In genomic region chr1:2229921-2230700, GRCh38 we compare ENCODE assay signal across 9 cellular contexts. TPM values are rescaled to one million over a fixed set of nuclear protein-coding genes. Genes with fewer than 3 reads are reported as not detected.
DNase-seq lines count a peak whose midpoint lies in the region; ATAC-seq, FAIRE-seq and TF ChIP-seq lines count a peak whose summit lies in the region.
"Had no signal": no experiment of that assay in that cellular context is flagged by ENCODE, and none has a peak within 500 bp of the region (broad histone marks: within the 10 kb centered on the region; RNA-seq: fewer than 3 reads in every experiment).

No MANE protein-coding gene starts in this region.

- peak overlapping the region; percentile 96 for H3K27ac Mint-ChIP-seq in activated CD8-positive, alpha-beta T cell treated with anti-CD3 and anti-CD28 coated beads, Interleukin-2, amount 10 ng/mL, durations not matched to agents 7 days and 5 days

- ATAC-seq in activated CD8-positive, alpha-beta T cell treated with anti-CD3 and anti-CD28 coated beads, Interleukin-2, amount 10 ng/mL, durations not matched to agents 7 days and 5 days = no peak
- ATAC-seq in pancreas = no peak
- no peak for ATAC-seq in HG03342 (IDR thresholded peaks at IDR 0.05; ENCODE audit: unreplicated experiment)
- no peak for ATAC-seq in HG02588 (IDR thresholded peaks at IDR 0.05; ENCODE audit: unreplicated experiment)
- no peak for ATAC-seq in GM21367 (IDR thresholded peaks at IDR 0.05; ENCODE audit: unreplicated experiment)

- no peak for FAIRE-seq in pancreas (lab: Jason Lieb, UNC)
- FAIRE-seq: A204.1 had no signal

- H3K27me3 ChIP-seq in pancreas = no peaks in the 10 kb centered on the region

- peaks cover 22% of the 10 kb centered on the region for H3K36me3 Mint-ChIP-seq in activated CD8-positive, alpha-beta T cell treated with anti-CD3 and anti-CD28 coated beads, Interleukin-2, amount 10 ng/mL, durations not matched to agents 7 days and 5 days (ENCODE audit: low read depth)

- no peaks in the 10 kb centered on the region for H3K9me3 Mint-ChIP-seq in activated CD8-positive, alpha-beta T cell treated with anti-CD3 and anti-CD28 coated beads, Interleukin-2, amount 10 ng/mL, durations not matched to agents 7 days and 5 days (ENCODE audit: insufficient read depth)

- peaks cover 11 to 42% (median 30%) of the 10 kb centered on the region in 3 donors for H3K4me1 ChIP-seq in pancreas

- 55 to 61% methylated on average over 28 to 32 of the region's 32 CpGs for WGBS in pancreas, 2 donors

- no peaks in the 10 kb centered on the region for H3K36me3 ChIP-seq in pancreas

- POLR2A ChIA-PET in activated CD8-positive, alpha-beta T cell treated with anti-CD3 and anti-CD28 coated beads, Interleukin-2, amount 10 ng/mL, durations not matched to agents 7 days and 5 days (lab: Charles Lee) = interaction anchor here (1.0 to 5.3 kb wide), 8 partner anchors 25 to 152 kb away, joined by 3 to 36 read pairs (median 4); no protein-coding TSS in a partner anchor

- H3K9me3 ChIP-seq in pancreas = no peaks in the 10 kb centered on the region

- peak; percentile 70 for DNase-seq in DMS 273 (lab: John Stamatoyannopoulos, UW; ENCODE audit: unreplicated experiment)
- DNase-seq in DMS 273 treated with DMSO at 0.1 percent for 48 hours (lab: John Stamatoyannopoulos, UW) = no peak
- no peak for DNase-seq in activated CD8-positive, alpha-beta T cell treated with anti-CD3 and anti-CD28 coated beads, Interleukin-2, amount 10 ng/mL, durations not matched to agents 7 days and 5 days
- peak; percentile 33 for DNase-seq in glomerular visceral epithelial cell (ENCODE audit: extremely low spot score)
- peak in 5 of 6 donors; percentile 24 to 82 (median 55) for DNase-seq in pancreas

- intact Hi-C loops in pancreas (cut with DNase I) = loop anchor here in 1 of 3 donors (10.0 kb wide), 1 partner anchor 75 kb away; no protein-coding TSS in a partner anchor

- no peak for TF ChIP-seq CTCF in pancreas (IDR thresholded peaks at IDR 0.05)

- peaks cover 55% of the 10 kb centered on the region for H3K4me1 Mint-ChIP-seq in activated CD8-positive, alpha-beta T cell treated with anti-CD3 and anti-CD28 coated beads, Interleukin-2, amount 10 ng/mL, durations not matched to agents 7 days and 5 days (ENCODE audit: low read depth)

- peak overlapping the region; percentile 95 for H3K4me3 Mint-ChIP-seq in activated CD8-positive, alpha-beta T cell treated with anti-CD3 and anti-CD28 coated beads, Interleukin-2, amount 10 ng/mL, durations not matched to agents 7 days and 5 days

- H3K4me3 ChIP-seq in pancreas = peak overlapping the region; percentile 31 to 64 (median 48)

- CTCF ChIA-PET in activated CD8-positive, alpha-beta T cell treated with anti-CD3 and anti-CD28 coated beads, Interleukin-2, amount 10 ng/mL, durations not matched to agents 7 days and 5 days (lab: Charles Lee) = interaction anchor here (1.2 to 6.4 kb wide), 6 partner anchors 30 to 154 kb away, joined by 4 to 32 read pairs (median 8); partner anchors contain the start of gene FAAP20

- peak overlapping the region; percentile 9 to 63 (median 47) for H3K27ac ChIP-seq in pancreas

- peaks cover 3% of the 10 kb centered on the region for H3K27me3 Mint-ChIP-seq in activated CD8-positive, alpha-beta T cell treated with anti-CD3 and anti-CD28 coated beads, Interleukin-2, amount 10 ng/mL, durations not matched to agents 7 days and 5 days (ENCODE audit: low read depth)

RNA-seq across cellular contexts. Expression of gene SKI, which starts 2.0 kb away (rescaled TPM):
- 10 to 100 TPM; 41.2 to 41.4 TPM for total RNA-seq in activated CD8-positive, alpha-beta T cell treated with anti-CD3 and anti-CD28 coated beads, Interleukin-2, amount 10 ng/mL, durations not matched to agents 7 days and 5 days
- 10 to 100 TPM; 11.0 to 27.9 (median 16.2) TPM for total RNA-seq in pancreas
- 10 to 100 TPM in 1 of 2 donors, 1 to 10 TPM in 1; 8.6 to 12.1 TPM for polyA plus RNA-seq in pancreas

RNA-seq across cellular contexts. Expression of gene FAAP20, which starts 35.5 kb away (rescaled TPM):
- 10 to 100 TPM; 69.7 to 74.4 TPM for total RNA-seq in activated CD8-positive, alpha-beta T cell treated with anti-CD3 and anti-CD28 coated beads, Interleukin-2, amount 10 ng/mL, durations not matched to agents 7 days and 5 days
- 10 to 100 TPM; 17.2 to 35.9 (median 22.3) TPM for total RNA-seq in pancreas
- polyA plus RNA-seq in pancreas = 10 to 100 TPM; 56.1 to 75.6 TPM

Comparison
In these comparisons a context has a peak if more than half of its experiments do, and no peak if none do; other contexts are left out.
1. DNase-seq: peak in DMS 273 (single experiment), glomerular visceral epithelial cell (single experiment) and pancreas (5 of 6); none in DMS 273 treated with DMSO at 0.1 percent for 48 hours (single experiment) and activated CD8-positive, alpha-beta T cell treated with anti-CD3 and anti-CD28 coated beads, Interleukin-2, amount 10 ng/mL, durations not matched to agents 7 days and 5 days (single experiment).